ENCODE assay signal across 18 cellular contexts in the genomic region with DNA sequence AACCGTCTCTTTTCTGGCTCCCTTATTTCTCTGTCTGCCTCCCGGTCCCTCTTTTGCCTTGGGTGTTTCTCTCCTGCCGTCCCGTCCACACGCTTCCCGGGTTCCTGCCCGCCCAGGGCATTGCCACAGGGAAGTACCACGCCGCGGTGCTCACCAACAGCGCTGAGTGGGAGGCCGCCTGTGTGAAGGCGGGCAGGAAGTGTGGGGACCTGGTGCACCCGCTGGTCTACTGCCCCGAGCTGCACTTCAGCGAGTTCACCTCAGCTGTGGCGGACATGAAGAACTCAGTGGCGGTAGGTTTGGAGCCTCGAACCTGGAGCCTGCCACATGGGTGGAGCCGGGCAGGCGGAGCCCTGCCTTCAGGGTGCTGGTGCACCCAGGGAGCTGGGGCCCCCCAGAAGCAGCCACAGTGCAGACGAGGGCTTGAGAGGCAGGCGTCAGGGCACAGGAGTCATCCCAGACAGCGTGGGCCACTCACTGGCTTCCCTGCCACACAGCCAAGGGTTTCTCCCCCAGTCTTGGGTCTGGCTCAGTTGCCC. TPM values are rescaled to one million over a fixed set of nuclear protein-coding genes. Genes with fewer than 3 reads are reported as not detected.
A peak's percentile ranks its signal among the peaks of the same experiment; 100 is the strongest.
DNase-seq lines count a peak whose midpoint lies in the region; ATAC-seq, FAIRE-seq and TF ChIP-seq lines count a peak whose summit lies in the region.
"Had no signal": no experiment of that assay in that cellular context is flagged by ENCODE, and none has a peak within 500 bp of the region (broad histone marks: within the 10 kb centered on the region; RNA-seq: fewer than 3 reads in every experiment).

No MANE protein-coding gene starts in this region.

- no peak overlapping the region for H2AFZ ChIP-seq in astrocyte (ENCODE audit: low read depth, low read length)

- H3K4me1 ChIP-seq in astrocyte (ENCODE audit: insufficient read depth, low read length) (no peaks in the 10 kb centered on the region), aorta (ENCODE audit: control insufficient read depth in 1 of 2, insufficient read depth in 2 of 2, low read length in 2 of 2) (no peaks in the 10 kb centered on the region)
- H3K4me1 ChIP-seq: body of pancreas, gastrocnemius medialis had no signal

- H3K79me2 ChIP-seq in astrocyte (ENCODE audit: insufficient read depth, low read length), result no peaks in the 10 kb centered on the region

- H3K27ac ChIP-seq in astrocyte (ENCODE audit: low read depth, low read length) (no peak overlapping the region), aorta (ENCODE audit: low read depth in 1 of 2, low read length in 2 of 2) (no peak overlapping the region)
- H3K27ac ChIP-seq: BLaER1 treated with 17β-estradiol and CSF1 and Interleukin-3, amounts not matched to agents 10 nM and 100 nM; body of pancreas; gastrocnemius medialis; HL-60; SJCRH30 had no signal

- H3K9me3 Mint-ChIP-seq in natural killer cell (no peaks in the 10 kb centered on the region), astrocyte (ENCODE audit: unreplicated experiment) (no peaks in the 10 kb centered on the region)
- H3K9me3 Mint-ChIP-seq in natural killer cell treated with Interleukin-12 subunit alpha and Interleukin-12 subunit beta and Interleukin-15 and Interleukin-18, amount 100 ng/mL, for 72 hours, result no peaks in the 10 kb centered on the region
- H3K9me3 Mint-ChIP-seq: activated T-helper 1 cell treated with anti-CD3 and anti-CD28 coated beads, Interleukin-12 subunit alpha, Interleukin-12 subunit beta, Interleukin-2, Interleukin-4 antibody, amounts not matched to agents 30 ng/mL and 10 ng/mL and 1 ng/mL, durations not matched to agents 14 hours and 24 hours and 36 hours; endodermal cell had no signal

- H3K36me3 ChIP-seq in astrocyte (ENCODE audit: insufficient read depth, low read length) (no peaks in the 10 kb centered on the region), aorta (ENCODE audit: control insufficient read depth in 1 of 2, insufficient read depth in 2 of 2, low read length in 1 of 2) (no peaks in the 10 kb centered on the region)
- H3K36me3 ChIP-seq: BLaER1 treated with 17β-estradiol and CSF1 and Interleukin-3, amounts not matched to agents 10 nM and 100 nM; SJCRH30 had no signal

- no peak for FAIRE-seq in astrocyte (lab: Jason Lieb, UNC)
- FAIRE-seq: TTC549 had no signal

- H3K9ac ChIP-seq in astrocyte (ENCODE audit: low read length), result no peak overlapping the region
- H3K9ac ChIP-seq: BLaER1 treated with 17β-estradiol and CSF1 and Interleukin-3, amounts not matched to agents 10 nM and 100 nM had no signal

- no peaks in the 10 kb centered on the region for H3K9me3 ChIP-seq in astrocyte (ENCODE audit: insufficient read depth, low read depth, low read length)
- no peaks in the 10 kb centered on the region for H3K9me3 ChIP-seq in aorta (ENCODE audit: control insufficient read depth, low read length)
- H3K9me3 ChIP-seq: BLaER1 treated with 17β-estradiol and CSF1 and Interleukin-3, amounts not matched to agents 10 nM and 100 nM; body of pancreas; gastrocnemius medialis; SJCRH30 had no signal

- H3K4me3 ChIP-seq in astrocyte (ENCODE audit: insufficient read depth, low read depth, low read length) (no peak overlapping the region), aorta (ENCODE audit: low read length in 2 of 2) (no peak overlapping the region)
- H3K4me3 ChIP-seq: BLaER1 treated with 17β-estradiol and CSF1 and Interleukin-3, amounts not matched to agents 10 nM and 100 nM; body of pancreas; gastrocnemius medialis; SJCRH30 had no signal

- ATAC-seq in natural killer cell (no peak), aorta (ENCODE audit: low FRiP score) (no peak)
- ATAC-seq in natural killer cell treated with Interleukin-12 subunit alpha and Interleukin-12 subunit beta and Interleukin-15 and Interleukin-18, amount 100 ng/mL, for 72 hours, result no peak
- ATAC-seq: body of pancreas; gastrocnemius medialis; naive thymus-derived CD4-positive, alpha-beta T cell had no signal

- no peak overlapping the region for H3K4me2 ChIP-seq in astrocyte (ENCODE audit: low read length)

- no peaks in the 10 kb centered on the region for H3K36me3 Mint-ChIP-seq in natural killer cell
- H3K36me3 Mint-ChIP-seq in natural killer cell treated with Interleukin-12 subunit alpha and Interleukin-12 subunit beta and Interleukin-15 and Interleukin-18, amount 100 ng/mL, for 72 hours, result no peaks in the 10 kb centered on the region
- H3K36me3 Mint-ChIP-seq in astrocyte (ENCODE audit: low read depth, unreplicated experiment), result peaks cover 6% of the 10 kb centered on the region

- intact Hi-C loops in natural killer cell (cut with micrococcal nuclease) (no loop called here), aorta (cut with DNase I) (no loop called here)

- no peak overlapping the region for H3K27ac Mint-ChIP-seq in natural killer cell
- H3K27ac Mint-ChIP-seq in natural killer cell treated with Interleukin-12 subunit alpha and Interleukin-12 subunit beta and Interleukin-15 and Interleukin-18, amount 100 ng/mL, for 72 hours, result no peak overlapping the region
- H3K27ac Mint-ChIP-seq in astrocyte (ENCODE audit: unreplicated experiment), result no peak overlapping the region
- H3K27ac Mint-ChIP-seq: activated T-helper 1 cell treated with anti-CD3 and anti-CD28 coated beads, Interleukin-12 subunit alpha, Interleukin-12 subunit beta, Interleukin-2, Interleukin-4 antibody, amounts not matched to agents 30 ng/mL and 10 ng/mL and 1 ng/mL, durations not matched to agents 14 hours and 24 hours and 36 hours had no signal

- H3K27me3 Mint-ChIP-seq in natural killer cell (ENCODE audit: low read depth in 2 of 2), result no peaks in the 10 kb centered on the region
- no peaks in the 10 kb centered on the region for H3K27me3 Mint-ChIP-seq in natural killer cell treated with Interleukin-12 subunit alpha and Interleukin-12 subunit beta and Interleukin-15 and Interleukin-18, amount 100 ng/mL, for 72 hours
- H3K27me3 Mint-ChIP-seq in astrocyte (ENCODE audit: low read depth, unreplicated experiment), result peaks cover 4% of the 10 kb centered on the region
- H3K27me3 Mint-ChIP-seq: naive thymus-derived CD4-positive, alpha-beta T cell had no signal

- TF ChIP-seq CTCF in natural killer cell (IDR thresholded peaks at IDR 0.05) (no peak), astrocyte (IDR thresholded peaks at IDR 0.05; ENCODE audit: insufficient read depth, low read depth, low read length) (no peak)

- H3K4me3 Mint-ChIP-seq in natural killer cell, result no peak overlapping the region
- no peak overlapping the region for H3K4me3 Mint-ChIP-seq in natural killer cell treated with Interleukin-12 subunit alpha and Interleukin-12 subunit beta and Interleukin-15 and Interleukin-18, amount 100 ng/mL, for 72 hours
- peak overlapping the region; percentile 45 for H3K4me3 Mint-ChIP-seq in astrocyte (ENCODE audit: unreplicated experiment)
- H3K4me3 Mint-ChIP-seq: activated T-helper 1 cell treated with anti-CD3 and anti-CD28 coated beads, Interleukin-12 subunit alpha, Interleukin-12 subunit beta, Interleukin-2, Interleukin-4 antibody, amounts not matched to agents 30 ng/mL and 10 ng/mL and 1 ng/mL, durations not matched to agents 14 hours and 24 hours and 36 hours; endodermal cell; naive thymus-derived CD4-positive, alpha-beta T cell had no signal

- no peaks in the 10 kb centered on the region for H4K20me1 ChIP-seq in astrocyte (ENCODE audit: insufficient read depth, low read length)

- H3K27me3 ChIP-seq in astrocyte (ENCODE audit: insufficient read depth, low read length) (peaks cover under 1% of the 10 kb centered on the region), aorta (ENCODE audit: control insufficient read depth in 1 of 2, insufficient read depth in 2 of 2, low read length in 1 of 2) (no peaks in the 10 kb centered on the region)
- H3K27me3 ChIP-seq: BLaER1 treated with 17β-estradiol and CSF1 and Interleukin-3, amounts not matched to agents 10 nM and 100 nM; body of pancreas; gastrocnemius medialis; SJCRH30 had no signal

- 90 to 91% methylated on average over 23 to 24 of the region's 24 CpGs for WGBS in aorta, 2 donors

- DNase-seq in natural killer cell (peak; percentile 6), astrocyte (ENCODE audit: low read depth) (no peak), mesenteric fat pad (ENCODE audit: low spot score) (peak; percentile 87), aorta (peak; percentile 45 to 73), pons (ENCODE audit: low spot score) (no peak), RKO (ENCODE audit: low spot score) (no peak), UCSD-AML1 (lab: John Stamatoyannopoulos, UW; ENCODE audit: unreplicated experiment) (no peak)
- DNase-seq in natural killer cell treated with Interleukin-12 subunit alpha and Interleukin-12 subunit beta and Interleukin-15 and Interleukin-18, amount 100 ng/mL, for 72 hours (ENCODE audit: low spot score), result no peak
- DNase-seq: gastrocnemius medialis, NCI-H2081 had no signal

- no peaks in the 10 kb centered on the region for H3K4me1 Mint-ChIP-seq in natural killer cell
- peaks cover 0 to 2% of the 10 kb centered on the region in 2 donors for H3K4me1 Mint-ChIP-seq in natural killer cell treated with Interleukin-12 subunit alpha and Interleukin-12 subunit beta and Interleukin-15 and Interleukin-18, amount 100 ng/mL, for 72 hours (ENCODE audit: low read depth in 2 of 2)
- no peaks in the 10 kb centered on the region for H3K4me1 Mint-ChIP-seq in astrocyte (ENCODE audit: low read depth, unreplicated experiment)
- H3K4me1 Mint-ChIP-seq: endodermal cell had no signal

RNA-seq across cellular contexts. Expression of a gene that starts 21.3 kb away (rescaled TPM):
- total RNA-seq in natural killer cell (10 to 100 TPM; 66.0 to 83.7 (median 68.4) TPM), astrocyte (25.4 and 27.1 TPM in 2 replicates), mesenteric fat pad (42.3 TPM), aorta (10 to 100 TPM; 22.1 to 53.1 TPM)
- total RNA-seq in natural killer cell treated with Interleukin-12 subunit alpha and Interleukin-12 subunit beta and Interleukin-15 and Interleukin-18, amount 100 ng/mL, for 72 hours, result 10 to 100 TPM; 23.6 to 30.4 TPM
- 10 to 100 TPM; 14.7 to 92.8 TPM for polyA plus RNA-seq in aorta

Comparison
In these comparisons a context has a peak if more than half of its experiments do, and no peak if none do; other contexts are left out.
1. DNase-seq: peak in natural killer cell (single experiment), mesenteric fat pad (single experiment) and aorta (2 of 2); none in natural killer cell treated with Interleukin-12 subunit alpha and Interleukin-12 subunit beta and Interleukin-15 and Interleukin-18, amount 100 ng/mL, for 72 hours (single experiment), astrocyte (single experiment), pons (single experiment), RKO (single experiment) and UCSD-AML1 (single experiment).